ENCODE assay signal across 1 cellular context in the genomic region with DNA sequence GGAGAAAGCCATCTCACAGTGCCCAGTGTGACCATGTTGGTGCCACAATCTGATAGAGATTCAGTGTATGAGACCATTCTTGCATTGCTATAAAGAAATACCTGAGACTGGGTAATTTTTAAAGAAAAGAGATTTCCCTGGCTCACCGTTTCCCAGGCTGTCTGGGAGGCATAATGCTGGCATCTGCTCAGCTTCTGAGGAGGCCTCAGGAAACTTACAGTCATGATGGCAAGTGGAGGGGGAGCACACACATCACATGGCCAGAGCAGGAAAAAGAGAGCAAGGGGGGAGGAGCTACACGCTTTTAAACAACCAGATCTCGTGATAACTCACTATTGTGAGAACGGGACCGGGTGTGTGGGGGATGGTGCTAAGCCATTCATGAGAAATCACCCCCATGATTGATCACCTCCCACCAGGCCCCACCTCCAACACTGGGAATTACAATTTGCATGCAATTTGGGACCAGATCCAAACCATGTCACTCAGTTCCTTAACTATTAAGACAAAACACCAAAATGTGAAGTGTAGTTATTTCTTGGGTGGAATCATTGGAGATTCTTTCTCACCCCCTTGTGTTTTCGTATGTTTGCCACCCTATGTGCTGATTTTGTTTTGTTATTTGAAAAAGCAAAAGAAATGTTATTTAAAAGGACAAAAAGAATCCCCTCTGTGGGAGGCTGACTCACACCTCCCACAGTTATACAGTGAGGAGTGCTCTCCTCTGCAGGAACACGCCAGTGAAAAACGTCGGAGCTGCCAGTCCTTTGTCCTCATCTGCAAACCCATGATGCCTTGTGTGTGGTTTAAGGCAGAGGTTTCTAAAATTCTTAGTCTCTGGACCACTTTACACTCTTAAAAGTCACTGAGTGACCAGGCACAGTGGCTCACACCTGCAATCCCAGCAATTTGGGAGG.
TF ChIP-seq lines count a peak whose summit lies in the region.

No MANE protein-coding gene starts in this region.

TF ChIP-seq in SK-N-SH, 30 proteins besides CTCF, POLR2A, EP300 and RAD21 (continued from another document):
- TF ChIP-seq, protein P1, sequence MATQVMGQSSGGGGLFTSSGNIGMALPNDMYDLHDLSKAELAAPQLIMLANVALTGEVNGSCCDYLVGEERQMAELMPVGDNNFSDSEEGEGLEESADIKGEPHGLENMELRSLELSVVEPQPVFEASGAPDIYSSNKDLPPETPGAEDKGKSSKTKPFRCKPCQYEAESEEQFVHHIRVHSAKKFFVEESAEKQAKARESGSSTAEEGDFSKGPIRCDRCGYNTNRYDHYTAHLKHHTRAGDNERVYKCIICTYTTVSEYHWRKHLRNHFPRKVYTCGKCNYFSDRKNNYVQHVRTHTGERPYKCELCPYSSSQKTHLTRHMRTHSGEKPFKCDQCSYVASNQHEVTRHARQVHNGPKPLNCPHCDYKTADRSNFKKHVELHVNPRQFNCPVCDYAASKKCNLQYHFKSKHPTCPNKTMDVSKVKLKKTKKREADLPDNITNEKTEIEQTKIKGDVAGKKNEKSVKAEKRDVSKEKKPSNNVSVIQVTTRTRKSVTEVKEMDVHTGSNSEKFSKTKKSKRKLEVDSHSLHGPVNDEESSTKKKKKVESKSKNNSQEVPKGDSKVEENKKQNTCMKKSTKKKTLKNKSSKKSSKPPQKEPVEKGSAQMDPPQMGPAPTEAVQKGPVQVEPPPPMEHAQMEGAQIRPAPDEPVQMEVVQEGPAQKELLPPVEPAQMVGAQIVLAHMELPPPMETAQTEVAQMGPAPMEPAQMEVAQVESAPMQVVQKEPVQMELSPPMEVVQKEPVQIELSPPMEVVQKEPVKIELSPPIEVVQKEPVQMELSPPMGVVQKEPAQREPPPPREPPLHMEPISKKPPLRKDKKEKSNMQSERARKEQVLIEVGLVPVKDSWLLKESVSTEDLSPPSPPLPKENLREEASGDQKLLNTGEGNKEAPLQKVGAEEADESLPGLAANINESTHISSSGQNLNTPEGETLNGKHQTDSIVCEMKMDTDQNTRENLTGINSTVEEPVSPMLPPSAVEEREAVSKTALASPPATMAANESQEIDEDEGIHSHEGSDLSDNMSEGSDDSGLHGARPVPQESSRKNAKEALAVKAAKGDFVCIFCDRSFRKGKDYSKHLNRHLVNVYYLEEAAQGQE (IDR thresholded peaks at IDR 0.05; ENCODE audit: low read depth, low read length), result no peak
- TF ChIP-seq TCF12 (IDR thresholded peaks at IDR 0.05) (no peak), MAX (IDR thresholded peaks at IDR 0.05; ENCODE audit: low read depth) (no peak), ELF1 (IDR thresholded peaks at IDR 0.05) (no peak), SIN3A (IDR thresholded peaks at IDR 0.05; ENCODE audit: borderline replicate concordance, low read depth, low read length) (no peak)
